Comparison of ENCODE assay signal across 9 cellular contexts in the genomic region with DNA sequence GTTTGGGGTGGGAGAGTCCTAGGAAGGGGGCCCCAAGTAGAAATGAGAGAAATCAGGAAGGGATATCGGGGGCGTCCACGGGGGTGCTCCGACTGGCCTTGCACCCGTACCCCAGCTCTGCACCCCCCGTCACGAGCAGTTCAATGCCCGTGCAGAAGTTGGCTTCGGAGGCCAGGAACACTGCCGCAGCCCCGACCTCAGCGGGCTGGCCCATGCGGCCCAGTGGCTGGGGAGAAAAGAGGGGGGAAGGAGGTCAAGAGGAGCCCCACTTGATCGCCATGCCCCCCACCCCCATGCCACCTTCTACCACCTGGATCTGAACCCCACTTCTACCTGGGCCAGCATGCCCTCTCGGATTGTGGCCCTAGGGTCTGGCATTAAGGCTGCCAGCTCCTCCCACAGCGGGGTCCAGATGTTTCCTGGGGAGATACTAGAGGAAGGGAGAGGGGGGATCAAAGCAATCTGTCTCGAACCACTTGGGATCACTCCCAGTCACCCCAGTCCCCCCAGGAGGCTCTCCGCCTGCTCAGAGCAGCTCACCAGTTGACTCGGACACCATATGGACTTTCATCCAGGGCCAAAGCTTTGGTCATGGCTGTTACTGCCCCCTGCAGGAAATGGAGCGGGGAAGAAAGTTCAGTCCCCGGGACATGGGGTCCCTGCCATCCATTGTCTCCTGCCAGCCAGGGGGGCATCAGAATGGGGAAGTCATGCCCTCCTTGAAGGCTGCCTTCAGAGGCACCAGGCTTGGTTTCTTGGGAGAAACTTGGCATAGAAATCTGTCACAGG. TPM values are rescaled to one million over a fixed set of nuclear protein-coding genes. Genes with fewer than 3 reads are reported as not detected.
A peak's percentile ranks its signal among the peaks of the same experiment; 100 is the strongest.
DNase-seq lines count a peak whose midpoint lies in the region; ATAC-seq and TF ChIP-seq lines count a peak whose summit lies in the region.
"Had no signal": no experiment of that assay in that cellular context is flagged by ENCODE, and none has a peak within 500 bp of the region (broad histone marks: within the 10 kb centered on the region; RNA-seq: fewer than 3 reads in every experiment).

No MANE protein-coding gene starts in this region.

- H3K4me3 ChIP-seq in BE2C (ENCODE audit: low read depth, low read length) (no peak overlapping the region), HFF-Myc (replicated peaks; ENCODE audit: low read depth, low read length) (no peak overlapping the region)

- no peaks in the 10 kb centered on the region for H3K36me3 ChIP-seq in BE2C

- no peak overlapping the region for H3K27ac Mint-ChIP-seq in neural crest cell (ENCODE audit: unreplicated experiment)

- H3K4me1 ChIP-seq in BE2C = peaks cover 14% of the 10 kb centered on the region

- H3K27me3 ChIP-seq in BE2C = no peaks in the 10 kb centered on the region

- H3K9me3 ChIP-seq in BE2C = no peaks in the 10 kb centered on the region

- TF ChIP-seq CTCF in BE2C (IDR thresholded peaks at IDR 0.05; ENCODE audit: low read depth, low read length) (peak; percentile 41), HFF-Myc (IDR thresholded peaks at IDR 0.05; ENCODE audit: low read depth, low read length, missing control alignments) (peak; percentile 31), neural crest cell (conservative IDR thresholded peaks at IDR 0.05) (peak; percentile 32)

- peak overlapping the region; percentile 96 for H3K27ac ChIP-seq in cingulate gyrus (ENCODE audit: low read depth, low read length)
- H3K27ac ChIP-seq: GM23248 had no signal

- peak overlapping the region; percentile 27 for H3K4me3 Mint-ChIP-seq in neural crest cell

- no peaks in the 10 kb centered on the region for H3K9me3 Mint-ChIP-seq in neural crest cell

- H3K36me3 Mint-ChIP-seq in neural crest cell (ENCODE audit: low read depth) = no peaks in the 10 kb centered on the region

- H3K27me3 Mint-ChIP-seq in neural crest cell (ENCODE audit: low read depth) = no peaks in the 10 kb centered on the region

- DNase-seq in BE2C (no peak), HFF-Myc (ENCODE audit: extremely low read depth, low read depth) (no peak), neural crest cell (ENCODE audit: low read depth, low spot score) (no peak), NCI-H146 treated with DMSO at 0.1 percent for 48 hours (lab: John Stamatoyannopoulos, UW; ENCODE audit: unreplicated experiment) (no peak)
- no peak for DNase-seq in activated naive CD4-positive, alpha-beta T cell treated with Interleukin-2 at 50 U/mL for 16 hours
- DNase-seq in central memory CD4-positive, alpha-beta T cell = no peak
- DNase-seq: GM23248 had no signal

- H3K4me1 Mint-ChIP-seq in neural crest cell = peaks cover 33% of the 10 kb centered on the region

- ATAC-seq in GM19395 (IDR thresholded peaks at IDR 0.05; ENCODE audit: unreplicated experiment) = no peak

RNA-seq across cellular contexts. Expression of a gene that starts 2.5 kb away (rescaled TPM):
- 56.1 TPM for polyA plus RNA-seq in BE2C (2012; ENCODE audit: insufficient read depth, insufficient read length, low read depth)
- total RNA-seq in neural crest cell = 40.3 and 40.4 TPM in 2 replicates

RNA-seq across cellular contexts. Expression of a gene that starts 23.0 kb away (rescaled TPM):
- 11.4 TPM for polyA plus RNA-seq in BE2C (2012; ENCODE audit: insufficient read depth, insufficient read length, low read depth)
- 4.2 and 6.6 TPM in 2 replicates for total RNA-seq in neural crest cell

RNA-seq across cellular contexts. Expression of a gene that starts 55.1 kb away (rescaled TPM):
- 2.9 TPM for polyA plus RNA-seq in BE2C (2012; ENCODE audit: insufficient read depth, insufficient read length, low read depth)
- 38.1 and 41.8 TPM in 2 replicates for total RNA-seq in neural crest cell

RNA-seq across cellular contexts. Expression of a gene that starts 58.0 kb away (rescaled TPM):
- polyA plus RNA-seq in BE2C (2012; ENCODE audit: insufficient read depth, insufficient read length, low read depth) = 9.5 TPM
- not detected in 2 replicates for total RNA-seq in neural crest cell
- total RNA-seq: GM23248 had no signal
- polyA plus RNA-seq: GM23248 had no signal

RNA-seq across cellular contexts. Expression of a gene that starts 58.9 kb away (rescaled TPM):
- polyA plus RNA-seq in BE2C (2012; ENCODE audit: insufficient read depth, insufficient read length, low read depth) = 145 TPM
- 27.5 and 27.8 TPM in 2 replicates for total RNA-seq in neural crest cell
